Comparison of ENCODE assay signal across 15 cellular contexts in genomic region chr2:171309727-171310265, GRCh38.
"Had no signal": no experiment of that assay in that cellular context is flagged by ENCODE, and none has a peak within 500 bp of the region (broad histone marks: within the 10 kb centered on the region; RNA-seq: fewer than 3 reads in every experiment).

No MANE protein-coding gene starts in this region.

- H3K36me3 ChIP-seq: heart left ventricle, lower lobe of right lung, ovary had no signal

- H3K9me3 ChIP-seq: lower lobe of right lung, ovary had no signal

- H3K4me1 ChIP-seq: heart left ventricle, lower lobe of right lung had no signal

- ATAC-seq: activated CD4-positive, CD25-positive, alpha-beta regulatory T cell treated with anti-CD3 and anti-CD28 coated beads, Interleukin-2, amount 50 U/mL, for 24 hours; activated naive CD8-positive, alpha-beta T cell treated with anti-CD3 and anti-CD28 coated beads, Interleukin-2, amount 50 U/mL, for 24 hours; activated T-helper 17 cell treated with anti-CD3 and anti-CD28 coated beads, Interleukin-2, amount 50 U/mL, for 72 hours; heart left ventricle; left cardiac atrium; lower lobe of right lung; sciatic nerve; stimulated activated naive CD8-positive, alpha-beta T cell treated with anti-CD3 and anti-CD28 coated beads, Interleukin-15, amount 100 ng/mL, for 72 hours had no signal

- H3K4me3 ChIP-seq: heart left ventricle, lower lobe of right lung, ovary had no signal

- H3K27me3 ChIP-seq: heart left ventricle, ovary had no signal

- DNase-seq: activated CD4-positive, alpha-beta T cell treated with anti-CD3 and anti-CD28 coated beads, Interleukin-2, amount 50 U/mL, for 1 hour; activated naive CD4-positive, alpha-beta T cell treated with anti-CD3 and anti-CD28 coated beads for 36 hours; activated naive CD8-positive, alpha-beta T cell treated with anti-CD3 and anti-CD28 coated beads, Interleukin-2, amount 50 U/mL, for 24 hours; activated T-cell treated with anti-CD3 and anti-CD28 coated beads for 4 hours; aorta; heart left ventricle; left cardiac atrium; lower lobe of right lung; nephron progenitor cell; ovary; stimulated activated naive CD8-positive, alpha-beta T cell treated with anti-CD3 and anti-CD28 coated beads, Interleukin-15, amount 100 ng/mL, for 72 hours had no signal

- H3K27ac ChIP-seq: epithelial cell of prostate, heart left ventricle, lower lobe of right lung, ovary had no signal
